ENCODE assay signal across 11 cellular contexts in genomic region chr11:58059011-58059358, GRCh38. TPM values are rescaled to one million over a fixed set of nuclear protein-coding genes. Genes with fewer than 3 reads are reported as not detected.
DNase-seq lines count a peak whose midpoint lies in the region; ATAC-seq and TF ChIP-seq lines count a peak whose summit lies in the region.
"Had no signal": no experiment of that assay in that cellular context is flagged by ENCODE, and none has a peak within 500 bp of the region (broad histone marks: within the 10 kb centered on the region; RNA-seq: fewer than 3 reads in every experiment).

No MANE protein-coding gene starts in this region.

- TF ChIP-seq CTCF in HFFc6 (IDR thresholded peaks at IDR 0.05) = no peak
- no peak for TF ChIP-seq CTCF in mammary epithelial cell (conservative IDR thresholded peaks at IDR 0.05 in 1 of 2, IDR thresholded peaks at IDR 0.05 in 1 of 2; ENCODE audit: extremely low read depth in 1 of 2, insufficient read depth in 1 of 2, low read depth in 1 of 2, low read length in 2 of 2)
- TF ChIP-seq CTCF in thoracic aorta (IDR thresholded peaks at IDR 0.05) = no peak
- no peak for TF ChIP-seq CTCF in CD14-positive monocyte (IDR thresholded peaks at IDR 0.05)

- no peaks in the 10 kb centered on the region for H3K9me3 ChIP-seq in mammary epithelial cell (replicated peaks; ENCODE audit: insufficient read depth, low read length)
- H3K9me3 ChIP-seq in thoracic aorta = no peaks in the 10 kb centered on the region
- H3K9me3 ChIP-seq: esophagus squamous epithelium, vagina had no signal

- no peak overlapping the region for H3K9ac ChIP-seq in mammary epithelial cell (ENCODE audit: insufficient read depth, low read length)

- WGBS in mammary epithelial cell (ENCODE audit: low coverage, missing lambda C conversion rate) = 0% methylated on average over 4 of the region's 4 CpGs

- dilution Hi-C loops in mammary epithelial cell (cut with HindIII; ENCODE audit: low sequenced_read_pairs) = no loop called here

- in situ Hi-C loops in mammary epithelial cell (cut with MboI; ENCODE audit: low sequenced_read_pairs in 2 of 2) = loop anchor here in 1 of 2 donors (25.0 kb wide), 1 partner anchor 453 kb away; the partner anchor contains the start of gene OR5B21

- H3K4me1 ChIP-seq in mammary epithelial cell (ENCODE audit: insufficient read depth, low read length) (peaks cover 47% of the 10 kb centered on the region), thoracic aorta (ENCODE audit: control insufficient read depth in 1 of 2, low read depth in 2 of 2) (peaks cover 15 to 21% of the 10 kb centered on the region in 2 donors)
- H3K4me1 ChIP-seq: vagina had no signal

- peak overlapping the region; percentile 95 for H3K27ac Mint-ChIP-seq in HFFc6
- H3K27ac Mint-ChIP-seq in activated T-helper 17 cell treated with anti-CD3 and anti-CD28 coated beads, Interleukin-2, amount 50 U/mL, for 72 hours = no peak overlapping the region
- H3K27ac Mint-ChIP-seq in CD14-positive monocyte = no peak overlapping the region

- DNase-seq in HFFc6 (peak; percentile 78), mammary epithelial cell (peak; percentile 78), iris pigment epithelial cell (ENCODE audit: low read depth) (peak; percentile 91), thoracic aorta (ENCODE audit: low spot score) (no peak), GM19238 (ENCODE audit: insufficient read length, low spot score) (no peak), CD14-positive monocyte (ENCODE audit: low spot score) (no peak)
- DNase-seq: esophagus squamous epithelium had no signal

- H3K79me2 ChIP-seq in mammary epithelial cell (ENCODE audit: insufficient read depth, low read length) = no peaks in the 10 kb centered on the region

- H2AFZ ChIP-seq in mammary epithelial cell (ENCODE audit: low read depth, low read length) = peak overlapping the region; percentile 95

- no peaks in the 10 kb centered on the region for H4K20me1 ChIP-seq in mammary epithelial cell (ENCODE audit: insufficient read depth, low read length)

- H3K27me3 Mint-ChIP-seq in HFFc6 (ENCODE audit: insufficient read depth) (no peaks in the 10 kb centered on the region), CD14-positive monocyte (ENCODE audit: low read depth in 3 of 3) (peaks cover 0 to 8% (median 2%) of the 10 kb centered on the region in 3 donors)
- peaks cover 3% of the 10 kb centered on the region for H3K27me3 Mint-ChIP-seq in activated T-helper 17 cell treated with anti-CD3 and anti-CD28 coated beads, Interleukin-2, amount 50 U/mL, for 72 hours

- intact Hi-C loops in mammary epithelial cell (cut with micrococcal nuclease) = loop anchor here (5.0 kb wide), 2 partner anchors 247 to 297 kb away; partner anchors contain the start of gene CTNND1
- intact Hi-C loops in CD14-positive monocyte (cut with micrococcal nuclease) = no loop called here

- BruUV-seq in mammary epithelial cell (replicated peaks; lab: Mats Ljungman, UMichigan) = no TSS peak

- peak overlapping the region; percentile 56 for H3K4me3 Mint-ChIP-seq in HFFc6
- no peak overlapping the region for H3K4me3 Mint-ChIP-seq in activated T-helper 17 cell treated with anti-CD3 and anti-CD28 coated beads, Interleukin-2, amount 50 U/mL, for 72 hours
- H3K4me3 Mint-ChIP-seq in CD14-positive monocyte = no peak overlapping the region

- H3K9me3 Mint-ChIP-seq in HFFc6 (no peaks in the 10 kb centered on the region), CD14-positive monocyte (peaks cover 0 to 4% (median 0%) of the 10 kb centered on the region in 7 donors)
- H3K9me3 Mint-ChIP-seq in activated T-helper 17 cell treated with anti-CD3 and anti-CD28 coated beads, Interleukin-2, amount 50 U/mL, for 72 hours = no peaks in the 10 kb centered on the region

- peak overlapping the region; percentile 77 for H3K27ac ChIP-seq in mammary epithelial cell (ENCODE audit: insufficient read depth, low read depth, low read length)
- peak overlapping the region; percentile 53 to 81 for H3K27ac ChIP-seq in thoracic aorta
- H3K27ac ChIP-seq: esophagus squamous epithelium, vagina had no signal

- H3K36me3 Mint-ChIP-seq in HFFc6 (ENCODE audit: low read depth) (no peaks in the 10 kb centered on the region), CD14-positive monocyte (no peaks in the 10 kb centered on the region)
- H3K36me3 Mint-ChIP-seq in activated T-helper 17 cell treated with anti-CD3 and anti-CD28 coated beads, Interleukin-2, amount 50 U/mL, for 72 hours (ENCODE audit: low read depth) = no peaks in the 10 kb centered on the region

- H3K4me2 ChIP-seq in mammary epithelial cell (ENCODE audit: insufficient read depth, low read depth, low read length) = peak overlapping the region; percentile 26

- H3K36me3 ChIP-seq in mammary epithelial cell (ENCODE audit: insufficient read depth, low read length) (no peaks in the 10 kb centered on the region), thoracic aorta (no peaks in the 10 kb centered on the region)
- H3K36me3 ChIP-seq: esophagus squamous epithelium, vagina had no signal

- ATAC-seq in thoracic aorta (ENCODE audit: insufficient number of reproducible peaks, low FRiP score, low read depth) (peak; percentile 68), HG03378 (IDR thresholded peaks at IDR 0.05; ENCODE audit: unreplicated experiment) (no peak)
- no peak for ATAC-seq in activated T-helper 17 cell treated with anti-CD3 and anti-CD28 coated beads, Interleukin-2, amount 50 U/mL, for 72 hours (replicated peaks)

- H3K4me1 Mint-ChIP-seq in HFFc6 (ENCODE audit: low read depth) = peaks cover 56% of the 10 kb centered on the region
- no peaks in the 10 kb centered on the region for H3K4me1 Mint-ChIP-seq in activated T-helper 17 cell treated with anti-CD3 and anti-CD28 coated beads, Interleukin-2, amount 50 U/mL, for 72 hours
- no peaks in the 10 kb centered on the region for H3K4me1 Mint-ChIP-seq in CD14-positive monocyte

- H3K4me3 ChIP-seq in mammary epithelial cell (replicated peaks in 1 of 3; ENCODE audit: insufficient read depth in 1 of 3, low read depth in 2 of 3, low read length in 3 of 3) (no peak overlapping the region), thoracic aorta (no peak overlapping the region)
- H3K4me3 ChIP-seq: esophagus squamous epithelium, K562, vagina had no signal

- CTCF ChIA-PET in mammary epithelial cell (lab: Charles Lee; ENCODE audit: low non-redundant PET) = no interaction called here

- H3K27me3 ChIP-seq in mammary epithelial cell (ENCODE audit: insufficient read depth, low read length) = no peaks in the 10 kb centered on the region
- no peaks in the 10 kb centered on the region for H3K27me3 ChIP-seq in thoracic aorta (replicated peaks; ENCODE audit: insufficient read depth)
- H3K27me3 ChIP-seq: esophagus squamous epithelium, vagina had no signal

RNA-seq across cellular contexts. Expression of gene OR6Q1, which starts 28.2 kb away (rescaled TPM):
- not detected for total RNA-seq in HFFc6 (2021; fragmentation: NEBNext Ultra II Directional; extraction: Animal tissue kit (Norgen Biotek cat#: 25700))
- not detected for total RNA-seq in mammary epithelial cell
- not detected for polyA plus RNA-seq in mammary epithelial cell
- polyA minus RNA-seq in mammary epithelial cell = not detected
- not detected for total RNA-seq in thoracic aorta
- under 1 TPM in 1 of 2 donors, not detected in 1; 0.26 TPM for total RNA-seq in activated T-helper 17 cell treated with anti-CD3 and anti-CD28 coated beads, Interleukin-2, amount 50 U/mL, for 72 hours
- not detected for polyA plus RNA-seq in CD14-positive monocyte
- total RNA-seq: esophagus squamous epithelium, K562, vagina had no signal
- polyA plus RNA-seq: K562 had no signal

RNA-seq across cellular contexts. Expression of gene OR9Q1, which starts 35.3 kb away (rescaled TPM):
- total RNA-seq in HFFc6 (2021; fragmentation: NEBNext Ultra II Directional; extraction: Animal tissue kit (Norgen Biotek cat#: 25700)) = not detected
- total RNA-seq in mammary epithelial cell (not detected), thoracic aorta (not detected)
- polyA plus RNA-seq in mammary epithelial cell (not detected), CD14-positive monocyte (not detected)
- not detected for polyA minus RNA-seq in mammary epithelial cell
- under 1 TPM in 1 of 2 donors, not detected in 1; 0.61 TPM for total RNA-seq in activated T-helper 17 cell treated with anti-CD3 and anti-CD28 coated beads, Interleukin-2, amount 50 U/mL, for 72 hours
- total RNA-seq: esophagus squamous epithelium, K562, vagina had no signal
- polyA plus RNA-seq: K562 had no signal

Comparison
In these comparisons a context has a peak if more than half of its experiments do, and no peak if none do; other contexts are left out.
1. DNase-seq: peak in HFFc6 (single experiment), mammary epithelial cell (single experiment) and iris pigment epithelial cell (single experiment); none in thoracic aorta (single experiment), GM19238 (single experiment) and CD14-positive monocyte (single experiment).